ENCODE assay signal across 8 cellular contexts in genomic region chr6:36387440-36388303, GRCh38. TPM values are rescaled to one million over a fixed set of nuclear protein-coding genes. Genes with fewer than 3 reads are reported as not detected.
A peak's percentile ranks its signal among the peaks of the same experiment; 100 is the strongest.
DNase-seq lines count a peak whose midpoint lies in the region; ATAC-seq and TF ChIP-seq lines count a peak whose summit lies in the region.

TSS of gene ETV7 (minus strand) at chr6:36387669. CDS start at chr6:36387541, 128 bp downstream.

- peaks cover 57% of the 10 kb centered on the region for H3K27me3 ChIP-seq in HUES64 (ENCODE audit: insufficient read depth, low read length)
- H3K27me3 ChIP-seq in esophagus squamous epithelium, result no peaks in the 10 kb centered on the region
- no peaks in the 10 kb centered on the region for H3K27me3 ChIP-seq in thoracic aorta (replicated peaks; ENCODE audit: insufficient read depth)

- peaks cover 3% of the 10 kb centered on the region for H3K9me3 Mint-ChIP-seq in nephron

- H3K27me3 Mint-ChIP-seq in nephron (ENCODE audit: low read depth), result peaks cover 87% of the 10 kb centered on the region

- H3K36me3 ChIP-seq in HUES64 (ENCODE audit: insufficient read depth, low read length), result no peaks in the 10 kb centered on the region
- no peaks in the 10 kb centered on the region for H3K36me3 ChIP-seq in esophagus squamous epithelium
- no peaks in the 10 kb centered on the region for H3K36me3 ChIP-seq in thoracic aorta

- peaks cover 13% of the 10 kb centered on the region for H3K4me1 Mint-ChIP-seq in nephron

- ATAC-seq in thoracic aorta (ENCODE audit: insufficient number of reproducible peaks, low FRiP score, low read depth), result no peak
- ATAC-seq in HG03139 (IDR thresholded peaks at IDR 0.05; ENCODE audit: unreplicated experiment), result no peak
- ATAC-seq in HG02798 (IDR thresholded peaks at IDR 0.05; ENCODE audit: poor library complexity, unreplicated experiment), result no peak

- H3K4me1 ChIP-seq in HUES64 (ENCODE audit: insufficient read depth, low read length) (no peaks in the 10 kb centered on the region), esophagus squamous epithelium (peaks cover 13 to 25% (median 18%) of the 10 kb centered on the region in 3 donors), thoracic aorta (ENCODE audit: control insufficient read depth in 1 of 2, low read depth in 2 of 2) (peaks cover under 1 to 18% of the 10 kb centered on the region in 2 donors)

- DNase-seq in AML-193 (lab: John Stamatoyannopoulos, UW) (peak; percentile 28 to 40), esophagus squamous epithelium (lab: John Stamatoyannopoulos, UW) (no peak), thoracic aorta (ENCODE audit: low spot score) (no peak)
- peak in 2 of 3 experiments; percentile 6 to 7 for DNase-seq in activated CD8-positive, alpha-beta memory T cell treated with anti-CD3 and anti-CD28 coated beads for 48 hours (ENCODE audit: low read depth in 2 of 3, low spot score in 2 of 3)

- TF ChIP-seq CTCF in esophagus squamous epithelium (IDR thresholded peaks at IDR 0.05) (peak in 1 of 6 experiments; percentile 22), nephron (IDR thresholded peaks at IDR 0.05; ENCODE audit: unreplicated experiment in 3 of 3) (no peak), thoracic aorta (IDR thresholded peaks at IDR 0.05) (no peak)

- 5% methylated on average over 63 of the region's 65 CpGs for WGBS in HUES64
- 14 to 19% methylated on average over 8 to 13 of the region's 65 CpGs for WGBS in esophagus squamous epithelium, 2 donors

- H3K27ac ChIP-seq in HUES64 (ENCODE audit: low read depth, low read length) (no peak within 1 kb of the TSS), esophagus squamous epithelium (peak within 1 kb of the TSS; percentile 53 to 67 (median 62)), thoracic aorta (peak within 1 kb of the TSS; percentile 59 to 66)

- TF ChIP-seq POLR2A in esophagus squamous epithelium (IDR thresholded peaks at IDR 0.05), result no peak

- no peaks in the 10 kb centered on the region for H3K9me3 ChIP-seq in HUES64 (ENCODE audit: insufficient read depth, low read depth, low read length)
- H3K9me3 ChIP-seq in esophagus squamous epithelium, result no peaks in the 10 kb centered on the region
- H3K9me3 ChIP-seq in thoracic aorta, result no peaks in the 10 kb centered on the region

- H3K36me3 Mint-ChIP-seq in nephron (ENCODE audit: low read depth), result no peaks in the 10 kb centered on the region

- intact Hi-C loops in esophagus squamous epithelium (cut with DNase I), result no loop called here

- H3K4me3 ChIP-seq in HUES64 (ENCODE audit: low read length) (peak within 1 kb of the TSS; percentile 61), esophagus squamous epithelium (peak within 1 kb of the TSS; percentile 48 to 85 (median 64)), thoracic aorta (peak within 1 kb of the TSS; percentile 85)

- H3K9ac ChIP-seq in HUES64 (ENCODE audit: low read depth, low read length), result peak within 1 kb of the TSS; percentile 39

- H3K4me3 Mint-ChIP-seq in nephron, result peak within 1 kb of the TSS; percentile 85 to 91 (median 88)

- H3K27ac Mint-ChIP-seq in nephron, result peak within 1 kb of the TSS in 2 of 3 experiments; percentile 12 to 38

RNA-seq across cellular contexts. Expression of gene ETV7, which starts in this region (rescaled TPM):
- polyA plus RNA-seq in HUES64 (2013, experiment 1 of 2), result 0.35 TPM
- polyA plus RNA-seq in HUES64 (2013, experiment 2 of 2), result 0.44 TPM
- 1 to 10 TPM; 1.3 to 7.3 (median 2.3) TPM for total RNA-seq in esophagus squamous epithelium
- total RNA-seq in thoracic aorta, result 1 to 10 TPM; 2.6 to 5.4 TPM

Comparison
In these comparisons a context has a peak if more than half of its experiments do, and no peak if none do; other contexts are left out.
1. DNase-seq: peak in AML-193 (2 of 2) and activated CD8-positive, alpha-beta memory T cell treated with anti-CD3 and anti-CD28 coated beads for 48 hours (2 of 3); none in esophagus squamous epithelium (single experiment) and thoracic aorta (single experiment).
2. Peak in every context shown above with its lines, with median percentiles within 50 percentile points of each other: H3K4me3 ChIP-seq.